Comparison of ENCODE assay signal across 8 cellular contexts in genomic region chr19:24032651-24033050, GRCh38. TPM values are rescaled to one million over a fixed set of nuclear protein-coding genes. Genes with fewer than 3 reads are reported as not detected.
A peak's percentile ranks its signal among the peaks of the same experiment; 100 is the strongest.
DNase-seq lines count a peak whose midpoint lies in the region; FAIRE-seq and TF ChIP-seq lines count a peak whose summit lies in the region.

No MANE protein-coding gene starts in this region.

- no peaks in the 10 kb centered on the region for H3K9me3 ChIP-seq in DOHH2 (ENCODE audit: control insufficient read depth, insufficient read depth, low read length)
- H3K9me3 ChIP-seq in endothelial cell of umbilical vein (replicated peaks; ENCODE audit: control insufficient read depth, insufficient read depth, low read length) = no peaks in the 10 kb centered on the region
- no peaks in the 10 kb centered on the region for H3K9me3 ChIP-seq in prostate gland

- TF ChIP-seq POLR2A in endothelial cell of umbilical vein (IDR thresholded peaks at IDR 0.05; ENCODE audit: low read depth, low read length) (no peak), prostate gland (IDR thresholded peaks at IDR 0.05) (no peak)

- no peaks in the 10 kb centered on the region for H3K9me2 ChIP-seq in DOHH2 (replicated peaks; ENCODE audit: control insufficient read depth, low read length)

- H3K4me3 ChIP-seq in DOHH2 (ENCODE audit: low read length) = peak overlapping the region; percentile 80
- no peak overlapping the region for H3K4me3 ChIP-seq in endothelial cell of umbilical vein (replicated peaks in 1 of 3; ENCODE audit: insufficient read depth in 1 of 3, low read depth in 1 of 3, low read length in 3 of 3)
- H3K4me3 ChIP-seq in prostate gland = peak overlapping the region; percentile 61 to 69

- H4K20me1 ChIP-seq in DOHH2 (ENCODE audit: control insufficient read depth, insufficient read depth, low read depth, low read length) (no peaks in the 10 kb centered on the region), endothelial cell of umbilical vein (replicated peaks; ENCODE audit: control insufficient read depth, extremely low read depth, insufficient read depth, low read length) (no peaks in the 10 kb centered on the region)

- H3K4me1 ChIP-seq in DOHH2 (ENCODE audit: control insufficient read depth, low read length) = peaks cover 10% of the 10 kb centered on the region
- no peaks in the 10 kb centered on the region for H3K4me1 ChIP-seq in endothelial cell of umbilical vein (ENCODE audit: control insufficient read depth, extremely low read depth, insufficient read depth, low read length)
- H3K4me1 ChIP-seq in prostate gland (replicated peaks) = peaks cover 5% of the 10 kb centered on the region

- dilution Hi-C loops in endothelial cell of umbilical vein (cut with MboI; ENCODE audit: extremely low pct_ligation_motif_present, low sequenced_read_pairs) = no loop called here

- 72% methylated on average over 15 of the region's 15 CpGs for WGBS in prostate gland

- BruUV-seq in endothelial cell of umbilical vein (replicated peaks; lab: Mats Ljungman, UMichigan) = no TSS peak

- H3K9me1 ChIP-seq in endothelial cell of umbilical vein (replicated peaks; ENCODE audit: control insufficient read depth, extremely low read depth, insufficient read depth, low read length) = no peaks in the 10 kb centered on the region

- FAIRE-seq in endothelial cell of umbilical vein (lab: Jason Lieb, UNC) = no peak

- peak overlapping the region; percentile 59 for H3K4me2 ChIP-seq in DOHH2 (ENCODE audit: low read length)
- H3K4me2 ChIP-seq in endothelial cell of umbilical vein (ENCODE audit: insufficient read depth, low read length) = no peak overlapping the region

- no peak for TF ChIP-seq CTCF in DOHH2 (IDR thresholded peaks at IDR 0.05; ENCODE audit: low read depth, low read length, poor library complexity, severe bottlenecking)
- no peak for TF ChIP-seq CTCF in RWPE1 (conservative IDR thresholded peaks at IDR 0.05; ENCODE audit: low read depth)
- no peak for TF ChIP-seq CTCF in endothelial cell of umbilical vein (IDR thresholded peaks at IDR 0.05; ENCODE audit: extremely low read depth in 1 of 2, insufficient read depth in 1 of 2, low read depth in 1 of 2, low read length in 2 of 2)
- no peak for TF ChIP-seq CTCF in prostate gland (IDR thresholded peaks at IDR 0.05)

- intact Hi-C loops in endothelial cell of umbilical vein (cut with micrococcal nuclease) (loop anchor here (1.0 to 10.0 kb wide), 5 partner anchors 52 to 958 kb away; partner anchors contain the start of genes ZNF254, ZNF675, ZNF681 and ZNF726), prostate gland (cut with DNase I) (loop anchor here (10.0 kb wide), 1 partner anchor 638 kb away; the partner anchor contains the start of gene ZNF91)

- CTCF ChIA-PET in RWPE1 (lab: Yijun Ruan, JAX) = no interaction called here
- CTCF ChIA-PET in endothelial cell of umbilical vein (lab: Charles Lee) = interaction anchor here (1.4 kb wide), 2 partner anchors 23 to 118 kb away, joined by 3 to 4 read pairs; partner anchors contain the start of gene ZNF726

- H3K27ac ChIP-seq in DOHH2 (ENCODE audit: low read depth, low read length) = no peak overlapping the region
- peak overlapping the region; percentile 98 for H3K27ac ChIP-seq in RWPE1
- no peak overlapping the region for H3K27ac ChIP-seq in endothelial cell of umbilical vein (ENCODE audit: insufficient read depth, low read depth, low read length)
- H3K27ac ChIP-seq in prostate gland = peak overlapping the region; percentile 91

- no peak overlapping the region for H3K9ac ChIP-seq in endothelial cell of umbilical vein (replicated peaks; ENCODE audit: extremely low read depth, insufficient read depth, low read length)

- peak overlapping the region; percentile 68 for H2AFZ ChIP-seq in endothelial cell of umbilical vein (ENCODE audit: low read depth, low read length)

- POLR2A ChIA-PET in RWPE1 (lab: Yijun Ruan, JAX; ENCODE audit: low non-redundant PET) (no interaction called here), endothelial cell of umbilical vein (lab: Charles Lee) (interaction anchor here (0.5 to 1.9 kb wide), 4 partner anchors 10 to 71 kb away, joined by 3 to 14 read pairs (median 6); partner anchors contain the start of gene ZNF254)

- H3K79me2 ChIP-seq in DOHH2 (ENCODE audit: control insufficient read depth, low read length) = peaks cover 39% of the 10 kb centered on the region
- peaks cover 29% of the 10 kb centered on the region for H3K79me2 ChIP-seq in endothelial cell of umbilical vein (ENCODE audit: control insufficient read depth, insufficient read depth, low read length)

- no peaks in the 10 kb centered on the region for H3F3A ChIP-seq in DOHH2 (ENCODE audit: control insufficient read depth, insufficient read depth)

- H3K36me3 ChIP-seq in DOHH2 (ENCODE audit: control insufficient read depth, low read length) (peaks cover 19% of the 10 kb centered on the region), endothelial cell of umbilical vein (ENCODE audit: control insufficient read depth in 2 of 2, extremely low read depth in 1 of 2, insufficient read depth in 2 of 2, low read length in 2 of 2) (peaks cover 2 to 4% of the 10 kb centered on the region in 2 experiments), prostate gland (no peaks in the 10 kb centered on the region)

- no peak for DNase-seq in RWPE1 (ENCODE audit: low spot score)
- no peak for DNase-seq in endothelial cell of umbilical vein (ENCODE audit: low read depth, low spot score)
- no peak for DNase-seq in prostate gland (ENCODE audit: low spot score)
- no peak for DNase-seq in hypothalamus (lab: John Stamatoyannopoulos, UW)
- DNase-seq in mucosa of gallbladder (ENCODE audit: low spot score) = no peak
- no peak for DNase-seq in kidney tubule cell (ENCODE audit: low spot score)
- no peak for DNase-seq in foreskin melanocyte

- H3K27me3 ChIP-seq in DOHH2 (ENCODE audit: control insufficient read depth, low read length) (no peaks in the 10 kb centered on the region), endothelial cell of umbilical vein (ENCODE audit: control insufficient read depth in 2 of 2, insufficient read depth in 2 of 2, low read length in 2 of 2) (no peaks in the 10 kb centered on the region), prostate gland (replicated peaks; ENCODE audit: insufficient read depth) (no peaks in the 10 kb centered on the region)

TF ChIP-seq in endothelial cell of umbilical vein, 7 proteins besides CTCF, POLR2A, EP300 and RAD21:
- TF ChIP-seq JUN (IDR thresholded peaks at IDR 0.05; ENCODE audit: borderline replicate concordance, insufficient read depth, insufficient read length, low read depth) (no peak), MYC (IDR thresholded peaks at IDR 0.05; ENCODE audit: low read depth, low read length) (no peak), GATA2 (IDR thresholded peaks at IDR 0.05; ENCODE audit: insufficient read depth, insufficient read length, low read depth, low read length) (no peak), FOS (IDR thresholded peaks at IDR 0.05; ENCODE audit: borderline replicate concordance, insufficient read depth, low read length) (no peak), EZH2 (IDR thresholded peaks at IDR 0.05; ENCODE audit: borderline replicate concordance, low read depth, low read length, severe bottlenecking) (no peak), POLR2AphosphoS5 (IDR thresholded peaks at IDR 0.05; ENCODE audit: insufficient read depth, low read depth, low read length) (no peak), MAX (IDR thresholded peaks at IDR 0.05; ENCODE audit: insufficient read depth, insufficient read length) (no peak)

RNA-seq across cellular contexts. Expression of gene ZNF254, which starts 54.3 kb away (rescaled TPM):
- total RNA-seq in endothelial cell of umbilical vein (16.0 TPM in 2 replicates), prostate gland (10 to 100 TPM; 21.8 to 22.7 TPM), mucosa of gallbladder (20.2 TPM)
- 4.8 and 4.9 TPM in 2 replicates for polyA plus RNA-seq in endothelial cell of umbilical vein
- polyA plus RNA-seq in endothelial cell of umbilical vein (2011; cell fraction: cytosol; rRNA removed) = 4.1 and 4.9 TPM in 2 replicates
- polyA plus RNA-seq in endothelial cell of umbilical vein (2011; cell fraction: nucleus; rRNA removed) = 17.9 and 22.3 TPM in 2 replicates
- 8.0 and 11.4 TPM in 2 replicates for polyA plus RNA-seq in endothelial cell of umbilical vein (2012)
- 19.0 and 25.5 TPM in 2 replicates for polyA minus RNA-seq in endothelial cell of umbilical vein
- polyA minus RNA-seq in endothelial cell of umbilical vein (2011; cell fraction: cytosol; rRNA and poly(A)+ RNA removed) = 3.6 TPM
- 33.1 and 52.4 TPM in 2 replicates for polyA minus RNA-seq in endothelial cell of umbilical vein (2011; cell fraction: nucleus; rRNA and poly(A)+ RNA removed)

Comparison
In these comparisons a context has a peak if more than half of its experiments do, and no peak if none do; other contexts are left out.
1. H3K27ac ChIP-seq: peak in RWPE1 (single experiment) and prostate gland (2 of 2); none in DOHH2 (single experiment) and endothelial cell of umbilical vein (single experiment).
2. H3K4me3 ChIP-seq: peak in DOHH2 (single experiment) and prostate gland (2 of 2); none in endothelial cell of umbilical vein (0 of 3).